In the genomic region with DNA sequence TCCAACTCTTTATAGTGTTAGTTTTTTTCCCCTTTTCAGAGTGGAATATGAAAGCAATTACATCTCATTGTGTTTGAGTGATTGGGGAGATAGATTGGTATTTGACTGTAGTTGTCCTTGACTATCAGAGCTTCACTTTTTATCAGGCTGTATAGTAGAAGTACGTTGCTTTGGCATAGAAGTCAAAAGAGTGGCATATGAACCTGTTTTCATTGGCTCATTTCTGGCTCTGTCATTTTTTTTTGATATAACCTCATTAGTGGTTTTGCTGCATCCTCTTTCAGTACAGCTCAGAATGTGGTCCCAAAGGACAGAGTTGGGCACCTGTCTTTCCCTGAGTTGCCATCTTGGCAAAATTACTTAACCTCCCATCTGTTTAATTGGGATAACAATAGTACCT, we compare ENCODE assay signal across 8 cellular contexts. TPM values are rescaled to one million over a fixed set of nuclear protein-coding genes. Genes with fewer than 3 reads are reported as not detected.
DNase-seq lines count a peak whose midpoint lies in the region; ATAC-seq, FAIRE-seq and TF ChIP-seq lines count a peak whose summit lies in the region.

No MANE protein-coding gene starts in this region.

- no peaks in the 10 kb centered on the region for H3K27me3 ChIP-seq in ovary

- peaks cover 2% of the 10 kb centered on the region for H3K27me3 Mint-ChIP-seq in activated T-helper 1 cell treated with anti-CD3 and anti-CD28 coated beads, Interleukin-12 subunit alpha, Interleukin-12 subunit beta, Interleukin-2, Interleukin-4 antibody, amounts not matched to agents 30 ng/mL and 10 ng/mL and 1 ng/mL, durations not matched to agents 14 hours and 24 hours and 36 hours (ENCODE audit: insufficient read depth)

- H3K27ac ChIP-seq in mesodermal cell (ENCODE audit: low read depth, low read length, severe bottlenecking): no peak overlapping the region
- H3K27ac ChIP-seq in ovary: no peak overlapping the region

- H3K4me3 ChIP-seq in mesodermal cell (ENCODE audit: extremely low read depth, insufficient read depth, low read length, poor library complexity, severe bottlenecking): peak overlapping the region; percentile 77
- H3K4me3 ChIP-seq in ovary: no peak overlapping the region

- 60% methylated on average over 1 of the region's 1 CpG; no CpG with 5 or more reads in 1 of the 2 experiments for WGBS in mesodermal cell (ENCODE audit: insufficient coverage in 2 of 2), 2 experiments
- 5 to 7% (median 6%) methylated on average over 1 of the region's 1 CpG for WGBS in ovary, 3 donors

- no peaks in the 10 kb centered on the region for H3K9me3 Mint-ChIP-seq in activated T-helper 1 cell treated with anti-CD3 and anti-CD28 coated beads, Interleukin-12 subunit alpha, Interleukin-12 subunit beta, Interleukin-2, Interleukin-4 antibody, amounts not matched to agents 30 ng/mL and 10 ng/mL and 1 ng/mL, durations not matched to agents 14 hours and 24 hours and 36 hours

- H3K36me3 Mint-ChIP-seq in activated T-helper 1 cell treated with anti-CD3 and anti-CD28 coated beads, Interleukin-12 subunit alpha, Interleukin-12 subunit beta, Interleukin-2, Interleukin-4 antibody, amounts not matched to agents 30 ng/mL and 10 ng/mL and 1 ng/mL, durations not matched to agents 14 hours and 24 hours and 36 hours (ENCODE audit: low read depth): peaks cover 13% of the 10 kb centered on the region

- H3K4me1 Mint-ChIP-seq in activated T-helper 1 cell treated with anti-CD3 and anti-CD28 coated beads, Interleukin-12 subunit alpha, Interleukin-12 subunit beta, Interleukin-2, Interleukin-4 antibody, amounts not matched to agents 30 ng/mL and 10 ng/mL and 1 ng/mL, durations not matched to agents 14 hours and 24 hours and 36 hours (ENCODE audit: low read depth): peaks cover 23% of the 10 kb centered on the region

- ATAC-seq in GM18873 (IDR thresholded peaks at IDR 0.05; ENCODE audit: low FRiP score, unreplicated experiment) (peak; percentile 32), HG03565 (IDR thresholded peaks at IDR 0.05; ENCODE audit: unreplicated experiment) (peak; percentile 32)

- DNase-seq in AML-193 (lab: John Stamatoyannopoulos, UW): peak; percentile 7 to 16
- DNase-seq in activated T-helper 1 cell treated with anti-CD3 and anti-CD28 coated beads, Interleukin-12 subunit alpha, Interleukin-12 subunit beta, Interleukin-2, Interleukin-4 antibody, amounts not matched to agents 30 ng/mL and 10 ng/mL and 1 ng/mL, durations not matched to agents 14 hours and 24 hours and 36 hours (ENCODE audit: low spot score): no peak
- no peak for DNase-seq in H54 (ENCODE audit: insufficient read length, low spot score)
- no peak for DNase-seq in ovary
- DNase-seq in NCI-H748 (lab: John Stamatoyannopoulos, UW; ENCODE audit: unreplicated experiment): no peak

- no peak for FAIRE-seq in H54 (lab: Jason Lieb, UNC)

- H3K27ac Mint-ChIP-seq in activated T-helper 1 cell treated with anti-CD3 and anti-CD28 coated beads, Interleukin-12 subunit alpha, Interleukin-12 subunit beta, Interleukin-2, Interleukin-4 antibody, amounts not matched to agents 30 ng/mL and 10 ng/mL and 1 ng/mL, durations not matched to agents 14 hours and 24 hours and 36 hours: peak overlapping the region; percentile 90

- H3K4me3 Mint-ChIP-seq in activated T-helper 1 cell treated with anti-CD3 and anti-CD28 coated beads, Interleukin-12 subunit alpha, Interleukin-12 subunit beta, Interleukin-2, Interleukin-4 antibody, amounts not matched to agents 30 ng/mL and 10 ng/mL and 1 ng/mL, durations not matched to agents 14 hours and 24 hours and 36 hours: peak overlapping the region; percentile 90

- H3K4me1 ChIP-seq in mesodermal cell (ENCODE audit: control insufficient read depth, insufficient read depth, low read length, poor library complexity, severe bottlenecking) (peaks cover 5% of the 10 kb centered on the region), ovary (ENCODE audit: insufficient read depth) (peaks cover 2% of the 10 kb centered on the region)

- TF ChIP-seq POLR2A in H54 (IDR thresholded peaks at IDR 0.05; ENCODE audit: low read depth, low read length) (no peak), ovary (IDR thresholded peaks at IDR 0.05) (no peak)

- no peak for TF ChIP-seq EP300 in ovary (IDR thresholded peaks at IDR 0.05)

- H3K36me3 ChIP-seq in mesodermal cell (ENCODE audit: control insufficient read depth, insufficient read depth, low read length) (peaks cover 16% of the 10 kb centered on the region), ovary (no peaks in the 10 kb centered on the region)

- H3K9me3 ChIP-seq in mesodermal cell (ENCODE audit: control insufficient read depth, low read length) (no peaks in the 10 kb centered on the region), ovary (no peaks in the 10 kb centered on the region)

- no peak for TF ChIP-seq CTCF in ovary (IDR thresholded peaks at IDR 0.05)

- intact Hi-C loops in activated T-helper 1 cell treated with anti-CD3 and anti-CD28 coated beads, Interleukin-12 subunit alpha, Interleukin-12 subunit beta, Interleukin-2, Interleukin-4 antibody, amounts not matched to agents 30 ng/mL and 10 ng/mL and 1 ng/mL, durations not matched to agents 14 hours and 24 hours and 36 hours (cut with micrococcal nuclease): loop anchor here (1.0 to 10.0 kb wide), 3 partner anchors 12 to 1839 kb away; no protein-coding TSS in a partner anchor
- intact Hi-C loops in ovary (cut with DNase I): loop anchor here in 1 of 4 donors (10.0 kb wide), 1 partner anchor 161 kb away; the partner anchor contains the start of gene NPY1R

RNA-seq across cellular contexts. Expression of gene TMA16, which starts 1.4 kb away (rescaled TPM):
- total RNA-seq in activated T-helper 1 cell treated with anti-CD3 and anti-CD28 coated beads, Interleukin-12 subunit alpha, Interleukin-12 subunit beta, Interleukin-2, Interleukin-4 antibody, amounts not matched to agents 30 ng/mL and 10 ng/mL and 1 ng/mL, durations not matched to agents 14 hours and 24 hours and 36 hours: 76.3 and 80.8 TPM in 2 replicates
- 44.1 TPM for polyA plus RNA-seq in mesodermal cell (2013, experiment 1 of 2)
- polyA plus RNA-seq in mesodermal cell (2013, experiment 2 of 2): 58.0 TPM
- total RNA-seq in ovary: 10 to 100 TPM; 16.1 to 31.9 (median 22.6) TPM
- 10 to 100 TPM; 15.0 to 17.0 TPM for polyA plus RNA-seq in ovary

RNA-seq across cellular contexts. Expression of gene TKTL2, which starts 22.3 kb away (rescaled TPM):
- not detected in 2 replicates for total RNA-seq in activated T-helper 1 cell treated with anti-CD3 and anti-CD28 coated beads, Interleukin-12 subunit alpha, Interleukin-12 subunit beta, Interleukin-2, Interleukin-4 antibody, amounts not matched to agents 30 ng/mL and 10 ng/mL and 1 ng/mL, durations not matched to agents 14 hours and 24 hours and 36 hours
- not detected for polyA plus RNA-seq in mesodermal cell (2013, experiment 1 of 2)
- not detected for polyA plus RNA-seq in mesodermal cell (2013, experiment 2 of 2)
- total RNA-seq in ovary: not detected
- not detected for polyA plus RNA-seq in ovary

Comparison
In these comparisons a context has a peak if more than half of its experiments do, and no peak if none do; other contexts are left out.
1. DNase-seq: peak in AML-193 (2 of 2); none in activated T-helper 1 cell treated with anti-CD3 and anti-CD28 coated beads, Interleukin-12 subunit alpha, Interleukin-12 subunit beta, Interleukin-2, Interleukin-4 antibody, amounts not matched to agents 30 ng/mL and 10 ng/mL and 1 ng/mL, durations not matched to agents 14 hours and 24 hours and 36 hours (single experiment), H54 (single experiment), ovary (0 of 5) and NCI-H748 (single experiment).